In genomic region chr3:57079221-57079831, GRCh38 we compare ENCODE assay signal across 9 cellular contexts. TPM values are rescaled to one million over a fixed set of nuclear protein-coding genes. Genes with fewer than 3 reads are reported as not detected.
A peak's percentile ranks its signal among the peaks of the same experiment; 100 is the strongest.
DNase-seq lines count a peak whose midpoint lies in the region; ATAC-seq, FAIRE-seq and TF ChIP-seq lines count a peak whose summit lies in the region.
"Had no signal": no experiment of that assay in that cellular context is flagged by ENCODE, and none has a peak within 500 bp of the region (broad histone marks: within the 10 kb centered on the region; RNA-seq: fewer than 3 reads in every experiment).

No MANE protein-coding gene starts in this region.

- H3K9ac ChIP-seq in GM12878 (ENCODE audit: control insufficient read depth, insufficient read depth, low read length) (no peak overlapping the region), kidney (ENCODE audit: low read length in 2 of 2) (peak overlapping the region; percentile 66 to 72)

- TF ChIP-seq RAD21 in GM12878 (IDR thresholded peaks at IDR 0.05; ENCODE audit: insufficient read depth, low read depth, low read length) = no peak

- SMC1A ChIA-PET in GM12878 (lab: Charles Lee; ENCODE audit: uncharacterized antibody, unreplicated experiment) = interaction anchor here (1.0 to 1.7 kb wide), 2 partner anchors 8 to 82 kb away, joined by 3 to 5 read pairs; no protein-coding TSS in a partner anchor

- RAD21 ChIA-PET in GM12878 (lab: Charles Lee; ENCODE audit: unreplicated experiment) = no interaction called here

- H3K4me1 ChIP-seq in GM12878 (ENCODE audit: control insufficient read depth, insufficient read depth, low read length) (no peaks in the 10 kb centered on the region), kidney (ENCODE audit: control insufficient read depth in 1 of 2, insufficient read depth in 1 of 2, low read depth in 1 of 2, low read length in 2 of 2) (peaks cover 10% of the 10 kb centered on the region in 2 donors)

- no peaks in the 10 kb centered on the region for H3K79me2 ChIP-seq in GM12878 (ENCODE audit: control insufficient read depth, insufficient read depth, low read length)

- H2AFZ ChIP-seq in GM12878 (ENCODE audit: control insufficient read depth, low read depth, low read length) = peak overlapping the region; percentile 68

- 26% methylated on average over 27 of the region's 59 CpGs for WGBS in GM12878 (ENCODE audit: insufficient coverage, insufficient replicate concordance, low lambda C conversion rate, missing lambda C conversion rate)

- peak overlapping the region; percentile 65; the same call in 1 of the 2 replicates for H3K4me3 ChIP-seq in GM12878
- peak overlapping the region; percentile 81 to 85 for H3K4me3 ChIP-seq in kidney (ENCODE audit: low read length in 2 of 2)

- in situ Hi-C loops in GM12878 (cut with MboI) = no loop called here

- DNase-seq in DMS53 (lab: John Stamatoyannopoulos, UW) (peak; percentile 46), DMS53 treated with DMSO at 0.1 percent for 48 hours (lab: John Stamatoyannopoulos, UW; ENCODE audit: unreplicated experiment) (no peak), NCI-H1048 (lab: John Stamatoyannopoulos, UW) (peak; percentile 17), GM12878 (ENCODE audit: low read depth, low spot score) (no peak), kidney (peak; percentile 85), inferior parietal cortex (ENCODE audit: extremely low spot score) (no peak)
- peak; percentile 30 for DNase-seq in stimulated activated CD8-positive, alpha-beta memory T cell treated with anti-CD3 and anti-CD28 coated beads, Interleukin-4, amount 100 ng/mL, for 48 hours

- no peak for TF ChIP-seq CTCF in GM12878 (IDR thresholded peaks at IDR 0.05 in 2 of 3, conservative IDR thresholded peaks at IDR 0.05 in 1 of 3; ENCODE audit: control insufficient read depth in 2 of 3, extremely low read depth in 1 of 3, insufficient read depth in 1 of 3, low read depth in 3 of 3, low read length in 3 of 3)
- no peak for TF ChIP-seq CTCF in kidney (IDR thresholded peaks at IDR 0.05; ENCODE audit: borderline replicate concordance, extremely low read depth, insufficient read depth)

- POLR2A ChIA-PET in GM12878 (lab: Charles Lee) = no interaction called here

- no TSS peak for BruUV-seq in GM12878 (replicated peaks; lab: Mats Ljungman, UMichigan)

- TF ChIP-seq EP300 in GM12878 (IDR thresholded peaks at IDR 0.05; ENCODE audit: borderline replicate concordance in 1 of 2, control insufficient read depth in 1 of 2, low read depth in 2 of 2, low read length in 2 of 2) = no peak

- intact Hi-C loops in GM12878 (cut with micrococcal nuclease; ENCODE audit: unreplicated experiment) = loop anchor here (5.0 to 10.0 kb wide), 2 partner anchors 82 to 275 kb away; partner anchors contain the start of gene ARHGEF3
- intact Hi-C loops in kidney (cut with DNase I) = no loop called here

- CTCF ChIA-PET in GM12878 (lab: Yijun Ruan, JAX) = interaction anchor here (1.1 to 3.9 kb wide), 2 partner anchors 83 to 84 kb away, joined by 3 to 22 read pairs; no protein-coding TSS in a partner anchor

- FAIRE-seq in GM12878 (lab: Jason Lieb, UNC) = no peak
- no peak for FAIRE-seq in kidney (lab: Jason Lieb, UNC)
- FAIRE-seq: A204.1 had no signal

- H3K36me3 ChIP-seq in GM12878 (ENCODE audit: control insufficient read depth in 2 of 2, insufficient read depth in 2 of 2, low read length in 1 of 2) = no peaks in the 10 kb centered on the region
- no peaks in the 10 kb centered on the region for H3K36me3 ChIP-seq in kidney (ENCODE audit: control insufficient read depth in 1 of 2, insufficient read depth in 2 of 2, low read length in 2 of 2)

- ATAC-seq in GM12878 = peak; percentile 58
- ATAC-seq in HG03139 (IDR thresholded peaks at IDR 0.05; ENCODE audit: unreplicated experiment) = no peak

- H3K27me3 ChIP-seq in GM12878 (replicated peaks in 1 of 2; ENCODE audit: control insufficient read depth in 2 of 2, insufficient read depth in 2 of 2, low read length in 1 of 2) = peaks cover 3 to 16% of the 10 kb centered on the region in 2 experiments

- TF ChIP-seq POLR2A in GM12878 (IDR thresholded peaks at IDR 0.05; ENCODE audit: low read depth, low read length) = no peak

- H3K9me3 ChIP-seq in GM12878 (replicated peaks; ENCODE audit: control insufficient read depth, insufficient read depth, low read length) = no peaks in the 10 kb centered on the region
- no peaks in the 10 kb centered on the region for H3K9me3 ChIP-seq in kidney (ENCODE audit: control insufficient read depth in 1 of 2, low read length in 2 of 2)

- H3K27ac ChIP-seq in GM12878 (ENCODE audit: control insufficient read depth, insufficient read depth) (no peak overlapping the region), kidney (ENCODE audit: low read depth in 2 of 2, low read length in 2 of 2) (peak overlapping the region in 1 of 2 donors; percentile 80)

- H4K20me1 ChIP-seq in GM12878 (ENCODE audit: control insufficient read depth, insufficient read depth) = no peaks in the 10 kb centered on the region; the same call in 1 of the 2 replicates

- peak overlapping the region; percentile 99 for H3K4me2 ChIP-seq in GM12878 (ENCODE audit: control insufficient read depth, insufficient read depth)

TF ChIP-seq in GM12878, 131 proteins besides CTCF, POLR2A, EP300 and RAD21:
- TF ChIP-seq EGR1 (IDR thresholded peaks at IDR 0.05; ENCODE audit: borderline replicate concordance in 1 of 2, low read depth in 2 of 2, low read length in 2 of 2) (peak in 1 of 2 experiments; percentile 58; a peak in 1 of 3 replicates), NFXL1 (IDR thresholded peaks at IDR 0.05; ENCODE audit: borderline replicate concordance) (no peak), WRNIP1 (IDR thresholded peaks at IDR 0.05; ENCODE audit: borderline replicate concordance, low read depth, low read length) (no peak), BHLHE40 (IDR thresholded peaks at IDR 0.05; ENCODE audit: borderline replicate concordance in 1 of 2, low read depth in 2 of 2, low read length in 1 of 2) (peak in 1 of 2 experiments; percentile 18; a peak in 1 of 4 replicates)

RNA-seq across cellular contexts. Expression of gene SPATA12, which starts 18.9 kb away (rescaled TPM):
- total RNA-seq in GM12878 (2013; cell fraction: nucleolus; rRNA removed) = not detected in 2 replicates
- total RNA-seq in GM12878 (2014; rRNA removed) (0.34 and 0.82 TPM in 2 replicates), GM12878 (2014; rRNA removed; fragmentation: Illumina TruSeq; extraction: Trizol) (0.36 and 0.46 TPM in 2 replicates), GM12878 (2021) (0.29 and 0.38 TPM in 2 replicates), kidney (not detected)
- not detected for polyA plus RNA-seq in GM12878 (2011; ENCODE audit: low read depth)
- polyA plus RNA-seq in GM12878 (2011; rRNA removed) (0.03 TPM in 1 of 2 replicates, not detected in the other), GM12878 (2014; fragmentation: Illumina TruSeq; extraction: Trizol) (0.44 and 0.82 TPM in 2 replicates), GM12878 (2014; fragmentation: Nextera tagmentation; extraction: Ambion mirVana) (under 1 TPM; 0.51 to 0.69 TPM), GM12878 (2014; rRNA removed) (0.61 and 0.70 TPM in 2 replicates), GM12878 (2016; fragmentation: Nextera tagmentation; extraction: Ambion mirVana) (under 1 TPM; 0.25 to 0.32 TPM), kidney (ENCODE audit: insufficient read depth, low read depth, low replicate concordance) (not detected)
- 0.02 TPM in 1 of 2 replicates, not detected in the other for polyA plus RNA-seq in GM12878 (2011; cell fraction: cytosol; rRNA removed)
- polyA plus RNA-seq in GM12878 (2011; cell fraction: nucleus; rRNA removed) = not detected in 2 replicates
- not detected in 2 replicates for polyA plus RNA-seq in GM12878 (2012)
- polyA minus RNA-seq in GM12878 (2011; rRNA and poly(A)+ RNA removed) = not detected in 2 replicates
- not detected in 2 replicates for polyA minus RNA-seq in GM12878 (2011; cell fraction: cytosol; rRNA and poly(A)+ RNA removed)
- polyA minus RNA-seq in GM12878 (2011; cell fraction: nucleus; rRNA and poly(A)+ RNA removed) = not detected in 2 replicates

Comparison
In these comparisons a context has a peak if more than half of its experiments do, and no peak if none do; other contexts are left out.
1. DNase-seq: peak in DMS53 (single experiment), NCI-H1048 (single experiment), kidney (single experiment) and stimulated activated CD8-positive, alpha-beta memory T cell treated with anti-CD3 and anti-CD28 coated beads, Interleukin-4, amount 100 ng/mL, for 48 hours (single experiment); none in DMS53 treated with DMSO at 0.1 percent for 48 hours (single experiment), GM12878 (single experiment) and inferior parietal cortex (single experiment).